ENCODE assay signal across 1 cellular context in the genomic region with DNA sequence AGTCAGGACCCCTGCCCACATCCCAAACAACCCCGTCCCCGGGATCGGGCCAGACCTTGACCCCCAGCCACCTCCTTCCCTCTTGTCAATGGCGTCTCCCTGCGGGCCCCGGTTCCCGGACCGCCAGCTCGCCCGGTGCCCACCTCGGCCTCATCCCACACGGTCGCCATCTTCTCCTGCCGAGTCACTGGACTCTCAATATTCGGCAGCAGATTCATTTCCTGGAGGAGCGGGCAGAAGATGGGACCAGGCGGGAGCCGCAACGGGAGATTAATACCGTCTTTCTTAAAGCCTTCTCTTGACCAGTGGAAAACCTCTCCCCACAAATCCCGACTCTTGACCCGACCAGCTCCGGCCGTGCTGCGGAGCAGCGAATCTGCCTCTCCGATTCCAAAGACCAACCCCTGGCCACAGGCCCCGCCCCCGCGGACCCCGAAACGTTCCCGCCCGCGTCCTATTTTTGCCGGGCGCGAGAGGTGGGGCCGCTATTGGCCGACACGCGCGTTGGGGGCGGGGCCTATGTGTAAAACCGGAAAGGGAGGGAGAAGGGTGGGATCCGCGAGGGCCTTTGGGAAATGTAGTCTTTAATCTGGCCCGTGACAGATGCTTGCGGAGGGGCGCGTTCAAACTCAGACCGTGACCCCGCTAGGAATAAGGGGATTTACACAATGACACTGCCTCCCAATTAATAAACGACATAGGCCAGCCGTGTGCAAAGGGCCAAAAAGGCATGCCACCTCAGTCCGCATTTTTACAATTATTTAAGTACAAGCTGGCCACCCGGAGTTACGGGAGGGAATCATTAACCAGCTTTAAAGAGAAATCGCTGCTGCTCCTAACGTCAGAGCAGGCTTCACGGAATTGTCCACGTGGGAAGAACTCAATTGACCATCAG.
TF ChIP-seq lines count a peak whose summit lies in the region.

A gene (minus strand): TSS at position 378 of the 895 bp plus-strand sequence. CDS start 160 bp downstream, at position 218.

TF ChIP-seq in K562, 482 proteins besides CTCF, POLR2A, EP300 and RAD21 (continued from another document and continues in another):
- TF ChIP-seq, protein P1, sequence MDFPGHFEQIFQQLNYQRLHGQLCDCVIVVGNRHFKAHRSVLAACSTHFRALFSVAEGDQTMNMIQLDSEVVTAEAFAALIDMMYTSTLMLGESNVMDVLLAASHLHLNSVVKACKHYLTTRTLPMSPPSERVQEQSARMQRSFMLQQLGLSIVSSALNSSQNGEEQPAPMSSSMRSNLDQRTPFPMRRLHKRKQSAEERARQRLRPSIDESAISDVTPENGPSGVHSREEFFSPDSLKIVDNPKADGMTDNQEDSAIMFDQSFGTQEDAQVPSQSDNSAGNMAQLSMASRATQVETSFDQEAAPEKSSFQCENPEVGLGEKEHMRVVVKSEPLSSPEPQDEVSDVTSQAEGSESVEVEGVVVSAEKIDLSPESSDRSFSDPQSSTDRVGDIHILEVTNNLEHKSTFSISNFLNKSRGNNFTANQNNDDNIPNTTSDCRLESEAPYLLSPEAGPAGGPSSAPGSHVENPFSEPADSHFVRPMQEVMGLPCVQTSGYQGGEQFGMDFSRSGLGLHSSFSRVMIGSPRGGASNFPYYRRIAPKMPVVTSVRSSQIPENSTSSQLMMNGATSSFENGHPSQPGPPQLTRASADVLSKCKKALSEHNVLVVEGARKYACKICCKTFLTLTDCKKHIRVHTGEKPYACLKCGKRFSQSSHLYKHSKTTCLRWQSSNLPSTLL (IDR thresholded peaks at IDR 0.05) = peak; percentile 93
- TF ChIP-seq, protein P2, sequence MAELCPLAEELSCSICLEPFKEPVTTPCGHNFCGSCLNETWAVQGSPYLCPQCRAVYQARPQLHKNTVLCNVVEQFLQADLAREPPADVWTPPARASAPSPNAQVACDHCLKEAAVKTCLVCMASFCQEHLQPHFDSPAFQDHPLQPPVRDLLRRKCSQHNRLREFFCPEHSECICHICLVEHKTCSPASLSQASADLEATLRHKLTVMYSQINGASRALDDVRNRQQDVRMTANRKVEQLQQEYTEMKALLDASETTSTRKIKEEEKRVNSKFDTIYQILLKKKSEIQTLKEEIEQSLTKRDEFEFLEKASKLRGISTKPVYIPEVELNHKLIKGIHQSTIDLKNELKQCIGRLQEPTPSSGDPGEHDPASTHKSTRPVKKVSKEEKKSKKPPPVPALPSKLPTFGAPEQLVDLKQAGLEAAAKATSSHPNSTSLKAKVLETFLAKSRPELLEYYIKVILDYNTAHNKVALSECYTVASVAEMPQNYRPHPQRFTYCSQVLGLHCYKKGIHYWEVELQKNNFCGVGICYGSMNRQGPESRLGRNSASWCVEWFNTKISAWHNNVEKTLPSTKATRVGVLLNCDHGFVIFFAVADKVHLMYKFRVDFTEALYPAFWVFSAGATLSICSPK (IDR thresholded peaks at IDR 0.05; ENCODE audit: borderline replicate concordance) = 0 out of 2 replicates have a peak, but pooled peaks have one; percentile 52
- TF ChIP-seq RNF2 (IDR thresholded peaks at IDR 0.05) = 0 out of 2 replicates have a peak, but pooled peaks have one; percentile 32
- TF ChIP-seq NEUROD1 (IDR thresholded peaks at IDR 0.05; ENCODE audit: borderline replicate concordance, low read depth, low read length, partially characterized antibody) = peak; percentile 50
- TF ChIP-seq, protein P3, sequence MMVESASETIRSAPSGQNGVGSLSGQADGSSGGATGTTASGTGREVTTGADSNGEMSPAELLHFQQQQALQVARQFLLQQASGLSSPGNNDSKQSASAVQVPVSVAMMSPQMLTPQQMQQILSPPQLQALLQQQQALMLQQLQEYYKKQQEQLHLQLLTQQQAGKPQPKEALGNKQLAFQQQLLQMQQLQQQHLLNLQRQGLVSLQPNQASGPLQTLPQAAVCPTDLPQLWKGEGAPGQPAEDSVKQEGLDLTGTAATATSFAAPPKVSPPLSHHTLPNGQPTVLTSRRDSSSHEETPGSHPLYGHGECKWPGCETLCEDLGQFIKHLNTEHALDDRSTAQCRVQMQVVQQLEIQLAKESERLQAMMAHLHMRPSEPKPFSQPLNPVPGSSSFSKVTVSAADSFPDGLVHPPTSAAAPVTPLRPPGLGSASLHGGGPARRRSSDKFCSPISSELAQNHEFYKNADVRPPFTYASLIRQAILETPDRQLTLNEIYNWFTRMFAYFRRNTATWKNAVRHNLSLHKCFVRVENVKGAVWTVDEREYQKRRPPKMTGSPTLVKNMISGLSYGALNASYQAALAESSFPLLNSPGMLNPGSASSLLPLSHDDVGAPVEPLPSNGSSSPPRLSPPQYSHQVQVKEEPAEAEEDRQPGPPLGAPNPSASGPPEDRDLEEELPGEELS (CRISPR knock-in tag; IDR thresholded peaks at IDR 0.05; ENCODE audit: borderline replicate concordance) = peak; percentile 13; the same call in 1 of the 2 replicates
- no peak for TF ChIP-seq RBM25 (IDR thresholded peaks at IDR 0.05; ENCODE audit: low read depth, low read length, severe bottlenecking)
- TF ChIP-seq, protein P4, sequence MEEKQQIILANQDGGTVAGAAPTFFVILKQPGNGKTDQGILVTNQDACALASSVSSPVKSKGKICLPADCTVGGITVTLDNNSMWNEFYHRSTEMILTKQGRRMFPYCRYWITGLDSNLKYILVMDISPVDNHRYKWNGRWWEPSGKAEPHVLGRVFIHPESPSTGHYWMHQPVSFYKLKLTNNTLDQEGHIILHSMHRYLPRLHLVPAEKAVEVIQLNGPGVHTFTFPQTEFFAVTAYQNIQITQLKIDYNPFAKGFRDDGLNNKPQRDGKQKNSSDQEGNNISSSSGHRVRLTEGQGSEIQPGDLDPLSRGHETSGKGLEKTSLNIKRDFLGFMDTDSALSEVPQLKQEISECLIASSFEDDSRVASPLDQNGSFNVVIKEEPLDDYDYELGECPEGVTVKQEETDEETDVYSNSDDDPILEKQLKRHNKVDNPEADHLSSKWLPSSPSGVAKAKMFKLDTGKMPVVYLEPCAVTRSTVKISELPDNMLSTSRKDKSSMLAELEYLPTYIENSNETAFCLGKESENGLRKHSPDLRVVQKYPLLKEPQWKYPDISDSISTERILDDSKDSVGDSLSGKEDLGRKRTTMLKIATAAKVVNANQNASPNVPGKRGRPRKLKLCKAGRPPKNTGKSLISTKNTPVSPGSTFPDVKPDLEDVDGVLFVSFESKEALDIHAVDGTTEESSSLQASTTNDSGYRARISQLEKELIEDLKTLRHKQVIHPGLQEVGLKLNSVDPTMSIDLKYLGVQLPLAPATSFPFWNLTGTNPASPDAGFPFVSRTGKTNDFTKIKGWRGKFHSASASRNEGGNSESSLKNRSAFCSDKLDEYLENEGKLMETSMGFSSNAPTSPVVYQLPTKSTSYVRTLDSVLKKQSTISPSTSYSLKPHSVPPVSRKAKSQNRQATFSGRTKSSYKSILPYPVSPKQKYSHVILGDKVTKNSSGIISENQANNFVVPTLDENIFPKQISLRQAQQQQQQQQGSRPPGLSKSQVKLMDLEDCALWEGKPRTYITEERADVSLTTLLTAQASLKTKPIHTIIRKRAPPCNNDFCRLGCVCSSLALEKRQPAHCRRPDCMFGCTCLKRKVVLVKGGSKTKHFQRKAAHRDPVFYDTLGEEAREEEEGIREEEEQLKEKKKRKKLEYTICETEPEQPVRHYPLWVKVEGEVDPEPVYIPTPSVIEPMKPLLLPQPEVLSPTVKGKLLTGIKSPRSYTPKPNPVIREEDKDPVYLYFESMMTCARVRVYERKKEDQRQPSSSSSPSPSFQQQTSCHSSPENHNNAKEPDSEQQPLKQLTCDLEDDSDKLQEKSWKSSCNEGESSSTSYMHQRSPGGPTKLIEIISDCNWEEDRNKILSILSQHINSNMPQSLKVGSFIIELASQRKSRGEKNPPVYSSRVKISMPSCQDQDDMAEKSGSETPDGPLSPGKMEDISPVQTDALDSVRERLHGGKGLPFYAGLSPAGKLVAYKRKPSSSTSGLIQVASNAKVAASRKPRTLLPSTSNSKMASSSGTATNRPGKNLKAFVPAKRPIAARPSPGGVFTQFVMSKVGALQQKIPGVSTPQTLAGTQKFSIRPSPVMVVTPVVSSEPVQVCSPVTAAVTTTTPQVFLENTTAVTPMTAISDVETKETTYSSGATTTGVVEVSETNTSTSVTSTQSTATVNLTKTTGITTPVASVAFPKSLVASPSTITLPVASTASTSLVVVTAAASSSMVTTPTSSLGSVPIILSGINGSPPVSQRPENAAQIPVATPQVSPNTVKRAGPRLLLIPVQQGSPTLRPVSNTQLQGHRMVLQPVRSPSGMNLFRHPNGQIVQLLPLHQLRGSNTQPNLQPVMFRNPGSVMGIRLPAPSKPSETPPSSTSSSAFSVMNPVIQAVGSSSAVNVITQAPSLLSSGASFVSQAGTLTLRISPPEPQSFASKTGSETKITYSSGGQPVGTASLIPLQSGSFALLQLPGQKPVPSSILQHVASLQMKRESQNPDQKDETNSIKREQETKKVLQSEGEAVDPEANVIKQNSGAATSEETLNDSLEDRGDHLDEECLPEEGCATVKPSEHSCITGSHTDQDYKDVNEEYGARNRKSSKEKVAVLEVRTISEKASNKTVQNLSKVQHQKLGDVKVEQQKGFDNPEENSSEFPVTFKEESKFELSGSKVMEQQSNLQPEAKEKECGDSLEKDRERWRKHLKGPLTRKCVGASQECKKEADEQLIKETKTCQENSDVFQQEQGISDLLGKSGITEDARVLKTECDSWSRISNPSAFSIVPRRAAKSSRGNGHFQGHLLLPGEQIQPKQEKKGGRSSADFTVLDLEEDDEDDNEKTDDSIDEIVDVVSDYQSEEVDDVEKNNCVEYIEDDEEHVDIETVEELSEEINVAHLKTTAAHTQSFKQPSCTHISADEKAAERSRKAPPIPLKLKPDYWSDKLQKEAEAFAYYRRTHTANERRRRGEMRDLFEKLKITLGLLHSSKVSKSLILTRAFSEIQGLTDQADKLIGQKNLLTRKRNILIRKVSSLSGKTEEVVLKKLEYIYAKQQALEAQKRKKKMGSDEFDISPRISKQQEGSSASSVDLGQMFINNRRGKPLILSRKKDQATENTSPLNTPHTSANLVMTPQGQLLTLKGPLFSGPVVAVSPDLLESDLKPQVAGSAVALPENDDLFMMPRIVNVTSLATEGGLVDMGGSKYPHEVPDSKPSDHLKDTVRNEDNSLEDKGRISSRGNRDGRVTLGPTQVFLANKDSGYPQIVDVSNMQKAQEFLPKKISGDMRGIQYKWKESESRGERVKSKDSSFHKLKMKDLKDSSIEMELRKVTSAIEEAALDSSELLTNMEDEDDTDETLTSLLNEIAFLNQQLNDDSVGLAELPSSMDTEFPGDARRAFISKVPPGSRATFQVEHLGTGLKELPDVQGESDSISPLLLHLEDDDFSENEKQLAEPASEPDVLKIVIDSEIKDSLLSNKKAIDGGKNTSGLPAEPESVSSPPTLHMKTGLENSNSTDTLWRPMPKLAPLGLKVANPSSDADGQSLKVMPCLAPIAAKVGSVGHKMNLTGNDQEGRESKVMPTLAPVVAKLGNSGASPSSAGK (IDR thresholded peaks at IDR 0.05) = no peak
- TF ChIP-seq SMAD1 (IDR thresholded peaks at IDR 0.05; ENCODE audit: low read depth, low read length, partially characterized antibody) = peak; percentile 68
- peak; percentile 80; the same call in 1 of the 2 replicates for TF ChIP-seq KAT8 (IDR thresholded peaks at IDR 0.05; ENCODE audit: low read depth)
- no peak for TF ChIP-seq ZNF41 (CRISPR knock-in tag; conservative IDR thresholded peaks at IDR 0.05)
- TF ChIP-seq SRSF1 (IDR thresholded peaks at IDR 0.05; ENCODE audit: low read depth, low read length) = no peak
- no peak for TF ChIP-seq ZNF232 (CRISPR knock-in tag; IDR thresholded peaks at IDR 0.05)
- no peak for TF ChIP-seq NR1H2 (CRISPR knock-in tag; IDR thresholded peaks at IDR 0.05)
- TF ChIP-seq HNRNPL (IDR thresholded peaks at IDR 0.05; ENCODE audit: low read depth, low read length) = no peak
- TF ChIP-seq FOXK2 (conservative IDR thresholded peaks at IDR 0.05 in 1 of 2, IDR thresholded peaks at IDR 0.05 in 1 of 2; ENCODE audit: low read depth in 2 of 2) = peak in 1 of 2 experiments; percentile 72; a peak in 3 of 4 replicates
- TF ChIP-seq ZBTB1 (CRISPR knock-in tag; IDR thresholded peaks at IDR 0.05; ENCODE audit: borderline replicate concordance, low read depth) = no peak
- TF ChIP-seq, protein P5, sequence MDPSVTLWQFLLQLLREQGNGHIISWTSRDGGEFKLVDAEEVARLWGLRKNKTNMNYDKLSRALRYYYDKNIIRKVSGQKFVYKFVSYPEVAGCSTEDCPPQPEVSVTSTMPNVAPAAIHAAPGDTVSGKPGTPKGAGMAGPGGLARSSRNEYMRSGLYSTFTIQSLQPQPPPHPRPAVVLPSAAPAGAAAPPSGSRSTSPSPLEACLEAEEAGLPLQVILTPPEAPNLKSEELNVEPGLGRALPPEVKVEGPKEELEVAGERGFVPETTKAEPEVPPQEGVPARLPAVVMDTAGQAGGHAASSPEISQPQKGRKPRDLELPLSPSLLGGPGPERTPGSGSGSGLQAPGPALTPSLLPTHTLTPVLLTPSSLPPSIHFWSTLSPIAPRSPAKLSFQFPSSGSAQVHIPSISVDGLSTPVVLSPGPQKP (CRISPR knock-in tag; IDR thresholded peaks at IDR 0.05) = no peak
- no peak for TF ChIP-seq ZNF3 (CRISPR knock-in tag; IDR thresholded peaks at IDR 0.05)
- no peak for TF ChIP-seq COPS2 (conservative IDR thresholded peaks at IDR 0.05)
- 0 out of 2 replicates have a peak, but pooled peaks have one; percentile 23 for TF ChIP-seq NFATC3 (IDR thresholded peaks at IDR 0.05)
- TF ChIP-seq SUPT5H (IDR thresholded peaks at IDR 0.05) = peak; percentile 98
- TF ChIP-seq, protein P6, sequence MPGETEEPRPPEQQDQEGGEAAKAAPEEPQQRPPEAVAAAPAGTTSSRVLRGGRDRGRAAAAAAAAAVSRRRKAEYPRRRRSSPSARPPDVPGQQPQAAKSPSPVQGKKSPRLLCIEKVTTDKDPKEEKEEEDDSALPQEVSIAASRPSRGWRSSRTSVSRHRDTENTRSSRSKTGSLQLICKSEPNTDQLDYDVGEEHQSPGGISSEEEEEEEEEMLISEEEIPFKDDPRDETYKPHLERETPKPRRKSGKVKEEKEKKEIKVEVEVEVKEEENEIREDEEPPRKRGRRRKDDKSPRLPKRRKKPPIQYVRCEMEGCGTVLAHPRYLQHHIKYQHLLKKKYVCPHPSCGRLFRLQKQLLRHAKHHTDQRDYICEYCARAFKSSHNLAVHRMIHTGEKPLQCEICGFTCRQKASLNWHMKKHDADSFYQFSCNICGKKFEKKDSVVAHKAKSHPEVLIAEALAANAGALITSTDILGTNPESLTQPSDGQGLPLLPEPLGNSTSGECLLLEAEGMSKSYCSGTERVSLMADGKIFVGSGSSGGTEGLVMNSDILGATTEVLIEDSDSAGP (CRISPR knock-in tag; IDR thresholded peaks at IDR 0.05) = peak; percentile 70
- peak; percentile 31; the same call in 1 of the 2 replicates for TF ChIP-seq ETV5 (CRISPR knock-in tag; IDR thresholded peaks at IDR 0.05; ENCODE audit: low read depth)
- no peak for TF ChIP-seq NFXL1 (CRISPR knock-in tag; IDR thresholded peaks at IDR 0.05)
- peak; percentile 99 for TF ChIP-seq TAF9B (IDR thresholded peaks at IDR 0.05; ENCODE audit: partially characterized antibody)
- TF ChIP-seq LCOR (CRISPR knock-in tag; IDR thresholded peaks at IDR 0.05) = no peak; the same call in 1 of the 2 replicates
- no peak for TF ChIP-seq TGIF2 (CRISPR knock-in tag; IDR thresholded peaks at IDR 0.05)
- TF ChIP-seq JUN (IDR thresholded peaks at IDR 0.05; ENCODE audit: borderline replicate concordance, low read depth, low read length) = 0 out of 2 replicates have a peak, but pooled peaks have one; percentile 23
- TF ChIP-seq JUN (CRISPR knock-in tag; IDR thresholded peaks at IDR 0.05; ENCODE audit: borderline replicate concordance) = no peak
- TF ChIP-seq NFE2 (IDR thresholded peaks at IDR 0.05; ENCODE audit: low read depth) = peak; percentile 89
- 0 out of 2 replicates have a peak, but pooled peaks have one; percentile 16 for TF ChIP-seq CC2D1A (IDR thresholded peaks at IDR 0.05)
- peak; percentile 90 for TF ChIP-seq KDM5B (IDR thresholded peaks at IDR 0.05; ENCODE audit: insufficient replicate concordance, low read depth, low read length)
- TF ChIP-seq SAFB (IDR thresholded peaks at IDR 0.05; ENCODE audit: borderline replicate concordance, low read depth, low read length) = no peak
- TF ChIP-seq ARHGAP35 (IDR thresholded peaks at IDR 0.05; ENCODE audit: partially characterized antibody) = peak; percentile 14
